Comparison of ENCODE assay signal across 8 cellular contexts in the genomic region with DNA sequence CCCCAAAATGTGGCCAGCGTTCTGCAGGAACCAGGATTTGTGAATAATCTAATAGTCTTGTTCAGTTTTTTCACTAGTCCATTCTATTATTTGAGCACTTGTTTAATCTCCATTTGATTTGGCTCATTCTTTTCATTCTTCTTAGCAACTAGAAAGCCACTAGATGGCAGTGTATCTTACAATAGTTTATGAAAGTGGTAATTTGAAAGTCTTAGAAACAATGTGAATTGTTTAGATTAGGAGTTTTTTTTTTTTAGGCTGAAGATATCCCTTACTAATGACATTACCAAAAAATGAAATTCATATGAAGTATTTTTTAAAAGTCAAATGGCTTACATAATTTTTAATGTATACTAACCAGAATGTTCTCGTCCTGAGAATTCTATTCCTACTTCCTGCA. TPM values are rescaled to one million over a fixed set of nuclear protein-coding genes. Genes with fewer than 3 reads are reported as not detected.
DNase-seq lines count a peak whose midpoint lies in the region; ATAC-seq and TF ChIP-seq lines count a peak whose summit lies in the region.

No MANE protein-coding gene starts in this region.

- H3K27ac Mint-ChIP-seq in chondrocyte (ENCODE audit: unreplicated experiment): no peak overlapping the region

- H3K4me1 Mint-ChIP-seq in chondrocyte (ENCODE audit: low read depth): no peaks in the 10 kb centered on the region

- no peak overlapping the region for H3K4me3 Mint-ChIP-seq in chondrocyte (ENCODE audit: unreplicated experiment)

- H3K27me3 Mint-ChIP-seq in chondrocyte (ENCODE audit: low read depth): no peaks in the 10 kb centered on the region

- peaks cover 3% of the 10 kb centered on the region for H3K36me3 Mint-ChIP-seq in chondrocyte (ENCODE audit: low read depth)

- no peaks in the 10 kb centered on the region for H3K9me3 Mint-ChIP-seq in chondrocyte (ENCODE audit: low read depth)

- peak; percentile 41 for DNase-seq in GM03348 (ENCODE audit: low spot score)
- peak; percentile 14 for DNase-seq in NCI-H1694 (lab: John Stamatoyannopoulos, UW)
- DNase-seq in chondrocyte (ENCODE audit: low spot score): no peak
- DNase-seq in pons (ENCODE audit: low spot score): peak; percentile 10
- DNase-seq in midbrain (lab: John Stamatoyannopoulos, UW): no peak

- ATAC-seq in HG02642 (IDR thresholded peaks at IDR 0.05; ENCODE audit: poor library complexity, unreplicated experiment) (no peak), HG03139 (IDR thresholded peaks at IDR 0.05; ENCODE audit: unreplicated experiment) (no peak), GM21619 (IDR thresholded peaks at IDR 0.05; ENCODE audit: unreplicated experiment) (no peak)

- peak; percentile 84 for TF ChIP-seq CTCF in chondrocyte (IDR thresholded peaks at IDR 0.05)

RNA-seq across cellular contexts. Expression of gene ERI2, which starts 6.7 kb away (rescaled TPM):
- 11.5 to 17.7 TPM (median 13.3 TPM) in 3 replicates for total RNA-seq in chondrocyte

RNA-seq across cellular contexts. Expression of gene REXO5, which starts 6.7 kb away (rescaled TPM):
- total RNA-seq in chondrocyte: 2.9 to 6.9 TPM (median 4.0 TPM) in 3 replicates

RNA-seq across cellular contexts. Expression of gene ACSM3, which starts 35.8 kb away (rescaled TPM):
- 0.48 to 2.0 TPM (median 1.9 TPM) in 3 replicates for total RNA-seq in chondrocyte

RNA-seq across cellular contexts. Expression of gene THUMPD1, which starts 58.0 kb away (rescaled TPM):
- 41.3 to 44.3 TPM (median 43.7 TPM) in 3 replicates for total RNA-seq in chondrocyte

Comparison
In these comparisons a context has a peak if more than half of its experiments do, and no peak if none do; other contexts are left out.
1. DNase-seq: peak in GM03348 (single experiment), NCI-H1694 (single experiment) and pons (single experiment); none in chondrocyte (single experiment) and midbrain (single experiment).